29 cellular contexts compared by ENCODE assay signal in genomic region chr3:17207979-17208378, GRCh38.
A peak's percentile ranks its signal among the peaks of the same experiment; 100 is the strongest.
DNase-seq lines count a peak whose midpoint lies in the region; ATAC-seq, FAIRE-seq and TF ChIP-seq lines count a peak whose summit lies in the region.
"Had no signal": no experiment of that assay in that cellular context is flagged by ENCODE, and none has a peak within 500 bp of the region (broad histone marks: within the 10 kb centered on the region; RNA-seq: fewer than 3 reads in every experiment).

No MANE protein-coding gene starts in this region.

- H2BK120ac ChIP-seq in mesenchymal stem cell (ENCODE audit: low read depth, low read length) = no peak overlapping the region

- H3K9me1 ChIP-seq in K562 (ENCODE audit: control insufficient read depth, insufficient read depth, low read length) = no peaks in the 10 kb centered on the region

- TF ChIP-seq CTCF in ascending aorta (IDR thresholded peaks at IDR 0.05) (no peak), K562 (IDR thresholded peaks at IDR 0.05 in 2 of 3, conservative IDR thresholded peaks at IDR 0.05 in 1 of 3; ENCODE audit: insufficient read depth in 2 of 3, low read depth in 1 of 3, low read length in 3 of 3) (no peak), tibial artery (IDR thresholded peaks at IDR 0.05) (no peak), mucosa of descending colon (IDR thresholded peaks at IDR 0.05) (no peak), gastroesophageal sphincter (IDR thresholded peaks at IDR 0.05) (no peak)

- H3K79me1 ChIP-seq in mesenchymal stem cell (replicated peaks; ENCODE audit: low read length, poor library complexity, severe bottlenecking) = no peaks in the 10 kb centered on the region

- no peaks in the 10 kb centered on the region for H3K79me2 ChIP-seq in K562 (ENCODE audit: control insufficient read depth, insufficient read depth, low read length)

- DNase-seq in ascending aorta (ENCODE audit: low spot score in 2 of 2) (no peak), K562 (ENCODE audit: extremely low read depth in 1 of 4, low spot score in 3 of 4) (no peak), mesenchymal stem cell (no peak), tibial artery (no peak), mucosa of descending colon (no peak)
- no peak for DNase-seq in activated naive CD4-positive, alpha-beta T cell treated with anti-CD3 and anti-CD28 coated beads for 36 hours
- DNase-seq: 8988T; ACHN; BE2C; C1 segment of cervical spinal cord; CD4-positive, alpha-beta memory T cell; CD4-positive, CD25-positive, alpha-beta regulatory T cell; CD8-positive, alpha-beta memory T cell; COR-L47; DMS 273 treated with DMSO at 0.1 percent for 48 hours; DMS153; DMS53; DMS79; DND-41; EL; GDM1 had no signal

- no peaks in the 10 kb centered on the region for H3K27me3 Mint-ChIP-seq in activated naive CD4-positive, alpha-beta T cell treated with anti-CD3 and anti-CD28 coated beads for 36 hours (ENCODE audit: low read depth)
- H3K27me3 Mint-ChIP-seq: CD4-positive, alpha-beta memory T cell; CD4-positive, CD25-positive, alpha-beta regulatory T cell; CD8-positive, alpha-beta memory T cell had no signal

- H3K9me3 ChIP-seq in ascending aorta (no peaks in the 10 kb centered on the region), K562 (replicated peaks; ENCODE audit: control insufficient read depth, insufficient read depth, low read depth, low read length) (no peaks in the 10 kb centered on the region), mesenchymal stem cell (ENCODE audit: control insufficient read depth, low read length) (no peaks in the 10 kb centered on the region), tibial artery (no peaks in the 10 kb centered on the region), mucosa of descending colon (peaks cover 2% of the 10 kb centered on the region), gastroesophageal sphincter (peaks cover 0 to under 1% (median 0%) of the 10 kb centered on the region in 3 donors)
- H3K9me3 ChIP-seq: BE2C had no signal

- no TSS peak for BruUV-seq in K562 (replicated peaks; lab: Mats Ljungman, UMichigan)

- intact Hi-C loops in ascending aorta (cut with DNase I) = no loop called here
- intact Hi-C loops in K562 (cut with micrococcal nuclease) = no loop called here
- intact Hi-C loops in tibial artery (cut with DNase I; ENCODE audit: low total_unique reads) = no loop called here
- intact Hi-C loops in mucosa of descending colon (cut with DNase I, micrococcal nuclease) = no loop called here
- intact Hi-C loops in activated naive CD4-positive, alpha-beta T cell treated with anti-CD3 and anti-CD28 coated beads for 36 hours (cut with micrococcal nuclease) = no loop called here

- no peaks in the 10 kb centered on the region for H3K4me1 Mint-ChIP-seq in activated naive CD4-positive, alpha-beta T cell treated with anti-CD3 and anti-CD28 coated beads for 36 hours (ENCODE audit: low read depth)
- H3K4me1 Mint-ChIP-seq: CD14-positive monocyte; CD8-positive, alpha-beta memory T cell had no signal

- H2AK5ac ChIP-seq in mesenchymal stem cell (ENCODE audit: low read length, severe bottlenecking) = no peak overlapping the region

- H3K4me3 ChIP-seq in ascending aorta (no peak overlapping the region), K562 (no peak overlapping the region), mesenchymal stem cell (ENCODE audit: insufficient read depth in 1 of 2, low read depth in 1 of 2, low read length in 2 of 2) (no peak overlapping the region), tibial artery (no peak overlapping the region), mucosa of descending colon (no peak overlapping the region), gastroesophageal sphincter (no peak overlapping the region)
- H3K4me3 ChIP-seq: BLaER1, GM12878 had no signal

- H2AFZ ChIP-seq in K562 (ENCODE audit: low read depth, low read length) (no peak overlapping the region), mesenchymal stem cell (ENCODE audit: low read depth, low read length) (no peak overlapping the region)

- H3K9ac ChIP-seq in K562 (ENCODE audit: insufficient read depth in 1 of 2, low read depth in 2 of 2, low read length in 2 of 2) (no peak overlapping the region), mesenchymal stem cell (ENCODE audit: low read length) (no peak overlapping the region)
- H3K9ac ChIP-seq: BLaER1 had no signal

- TF ChIP-seq RAD21 in K562 (CRISPR knock-in tag; conservative IDR thresholded peaks at IDR 0.05 in 1 of 2, IDR thresholded peaks at IDR 0.05 in 1 of 2) = no peak

- H3K9me3 Mint-ChIP-seq in activated naive CD4-positive, alpha-beta T cell treated with anti-CD3 and anti-CD28 coated beads for 36 hours = peaks cover 5% of the 10 kb centered on the region

- no peak overlapping the region for H2BK12ac ChIP-seq in mesenchymal stem cell (ENCODE audit: low read length in 2 of 2)

- no peak overlapping the region for H3K18ac ChIP-seq in mesenchymal stem cell (ENCODE audit: low read depth in 1 of 2, low read length in 2 of 2)

- no peak overlapping the region for H3K4ac ChIP-seq in mesenchymal stem cell (ENCODE audit: low read depth in 1 of 2, low read length in 2 of 2)

- H3K27me3 ChIP-seq in ascending aorta (no peaks in the 10 kb centered on the region), K562 (ENCODE audit: control insufficient read depth in 2 of 2, insufficient read depth in 2 of 2, low read length in 2 of 2) (no peaks in the 10 kb centered on the region), mesenchymal stem cell (ENCODE audit: control insufficient read depth in 1 of 2, insufficient read depth in 1 of 2, low read length in 2 of 2) (no peaks in the 10 kb centered on the region), tibial artery (no peaks in the 10 kb centered on the region), gastroesophageal sphincter (no peaks in the 10 kb centered on the region)
- H3K27me3 ChIP-seq: BE2C, BLaER1 had no signal

- peak; percentile 6 for FAIRE-seq in K562 (lab: Jason Lieb, UNC)
- FAIRE-seq: A204.1, GM12878, GM12892, GM18507 had no signal

- WGBS in K562 (ENCODE audit: insufficient coverage, low coverage, missing lambda C conversion rate) = 37% methylated on average over 4 of the region's 4 CpGs
- WGBS in mesenchymal stem cell = over 99% methylated on average over 4 of the region's 4 CpGs
- WGBS in gastroesophageal sphincter (ENCODE audit: low coverage in 1 of 2), 2 donors = 83 to 96% methylated on average over 2 to 4 of the region's 4 CpGs

- in situ Hi-C loops in K562 (cut with MboI) = no loop called here

- H4K91ac ChIP-seq in mesenchymal stem cell (ENCODE audit: low read length) = peak overlapping the region; percentile 15

- POLR2A ChIA-PET in K562 (lab: Yijun Ruan, JAX) = interaction anchor here (0.9 to 1.4 kb wide), 2 partner anchors 11 to 638 kb away, joined by 3 read pairs; no protein-coding TSS in a partner anchor

- H2BK5ac ChIP-seq in mesenchymal stem cell (ENCODE audit: low read depth, low read length, poor library complexity, severe bottlenecking) = no peak overlapping the region

- H3K4me1 ChIP-seq in ascending aorta = peaks cover 4 to 28% of the 10 kb centered on the region in 2 donors
- H3K4me1 ChIP-seq in K562 (replicated peaks in 1 of 2; ENCODE audit: control insufficient read depth in 2 of 2, insufficient read depth in 2 of 2, low read length in 2 of 2) = no peaks in the 10 kb centered on the region
- H3K4me1 ChIP-seq in mesenchymal stem cell (ENCODE audit: control insufficient read depth, insufficient read depth, low read depth, low read length) = no peaks in the 10 kb centered on the region
- H3K4me1 ChIP-seq in tibial artery = peaks cover 0 to 33% (median 14%) of the 10 kb centered on the region in 4 donors
- H3K4me1 ChIP-seq in mucosa of descending colon (ENCODE audit: low read depth) = no peaks in the 10 kb centered on the region
- peaks cover 0 to 29% (median 0%) of the 10 kb centered on the region in 3 donors for H3K4me1 ChIP-seq in gastroesophageal sphincter
- H3K4me1 ChIP-seq: BE2C, BLaER1 had no signal

- TF ChIP-seq EP300 in K562 (IDR thresholded peaks at IDR 0.05; ENCODE audit: low read length) = no peak
- TF ChIP-seq EP300 in gastroesophageal sphincter (IDR thresholded peaks at IDR 0.05) = no peak

- no peak overlapping the region for H3K4me3 Mint-ChIP-seq in activated naive CD4-positive, alpha-beta T cell treated with anti-CD3 and anti-CD28 coated beads for 36 hours
- H3K4me3 Mint-ChIP-seq: CD14-positive monocyte; CD4-positive, alpha-beta memory T cell; CD4-positive, CD25-positive, alpha-beta regulatory T cell; CD8-positive, alpha-beta memory T cell had no signal

- H3K27ac Mint-ChIP-seq in activated naive CD4-positive, alpha-beta T cell treated with anti-CD3 and anti-CD28 coated beads for 36 hours = no peak overlapping the region
- H3K27ac Mint-ChIP-seq: CD14-positive monocyte; CD4-positive, alpha-beta memory T cell; CD4-positive, CD25-positive, alpha-beta regulatory T cell; CD8-positive, alpha-beta memory T cell had no signal

- no peak overlapping the region for H2BK15ac ChIP-seq in mesenchymal stem cell (ENCODE audit: low read depth, poor library complexity, severe bottlenecking)

- H3K36me3 ChIP-seq in ascending aorta = no peaks in the 10 kb centered on the region
- no peaks in the 10 kb centered on the region for H3K36me3 ChIP-seq in K562 (ENCODE audit: control insufficient read depth, insufficient read depth, low read length)
- H3K36me3 ChIP-seq in mesenchymal stem cell (ENCODE audit: control insufficient read depth in 1 of 2, insufficient read depth in 2 of 2, low read depth in 1 of 2, low read length in 2 of 2) = peaks cover 0 to 13% of the 10 kb centered on the region in 2 experiments
- peaks cover 0 to 7% (median 7%) of the 10 kb centered on the region in 3 donors for H3K36me3 ChIP-seq in tibial artery
- H3K36me3 ChIP-seq in mucosa of descending colon (ENCODE audit: low read depth) = no peaks in the 10 kb centered on the region
- peaks cover 0 to 13% of the 10 kb centered on the region in 2 donors for H3K36me3 ChIP-seq in gastroesophageal sphincter
- H3K36me3 ChIP-seq: BE2C had no signal

- H3K23ac ChIP-seq in mesenchymal stem cell (ENCODE audit: low read length in 2 of 2) = no peak overlapping the region

- CTCF ChIA-PET in K562 (lab: Yijun Ruan, JAX; ENCODE audit: low intra/inter-chr PET ratio) = no interaction called here
- CTCF ChIA-PET in activated naive CD4-positive, alpha-beta T cell treated with anti-CD3 and anti-CD28 coated beads for 36 hours (lab: Charles Lee) = interaction anchor here (0.8 kb wide), 1 partner anchor 19 kb away, joined by 3 read pairs; no protein-coding TSS in a partner anchor

- no peak overlapping the region for H3K4me2 ChIP-seq in K562 (ENCODE audit: insufficient read depth, low read length)
- H3K4me2 ChIP-seq in mesenchymal stem cell (ENCODE audit: low read length, poor library complexity, severe bottlenecking) = no peak overlapping the region
- H3K4me2 ChIP-seq: BLaER1 had no signal

- H3K27ac ChIP-seq in ascending aorta (peak overlapping the region; percentile 66 to 81), K562 (ENCODE audit: extremely low read depth, low read depth, low read length) (no peak overlapping the region), mesenchymal stem cell (ENCODE audit: low read length, poor library complexity, severe bottlenecking) (no peak overlapping the region), tibial artery (peak overlapping the region; percentile 47 to 58), gastroesophageal sphincter (no peak overlapping the region)
- H3K27ac ChIP-seq: BLaER1 had no signal

- TF ChIP-seq POLR2A in K562 (conservative IDR thresholded peaks at IDR 0.05) = no peak
- no peak for TF ChIP-seq POLR2A in gastroesophageal sphincter (IDR thresholded peaks at IDR 0.05)

- no peaks in the 10 kb centered on the region for H4K20me1 ChIP-seq in K562 (replicated peaks; ENCODE audit: control insufficient read depth, insufficient read depth, low read length)
- H4K20me1 ChIP-seq: BLaER1 had no signal

- no peak overlapping the region for H4K8ac ChIP-seq in mesenchymal stem cell (ENCODE audit: low read length)

- no peak overlapping the region for H3K14ac ChIP-seq in mesenchymal stem cell (ENCODE audit: low read length in 2 of 2)

- no peak for ATAC-seq in K562
- ATAC-seq in mucosa of descending colon = no peak
- ATAC-seq in HG03565 (IDR thresholded peaks at IDR 0.05; ENCODE audit: unreplicated experiment) = no peak
- no peak for ATAC-seq in gastroesophageal sphincter
- ATAC-seq: GM12878 had no signal

- peaks cover 45% of the 10 kb centered on the region for H3K36me3 Mint-ChIP-seq in activated naive CD4-positive, alpha-beta T cell treated with anti-CD3 and anti-CD28 coated beads for 36 hours (ENCODE audit: low read depth)

Comparison
In these comparisons a context has a peak if more than half of its experiments do, and no peak if none do; other contexts are left out.
1. H3K27ac ChIP-seq: peak in ascending aorta (2 of 2) and tibial artery (2 of 2); none in K562 (single experiment), mesenchymal stem cell (single experiment) and gastroesophageal sphincter (0 of 4).